Comparison of ENCODE assay signal across 26 cellular contexts in the genomic region with DNA sequence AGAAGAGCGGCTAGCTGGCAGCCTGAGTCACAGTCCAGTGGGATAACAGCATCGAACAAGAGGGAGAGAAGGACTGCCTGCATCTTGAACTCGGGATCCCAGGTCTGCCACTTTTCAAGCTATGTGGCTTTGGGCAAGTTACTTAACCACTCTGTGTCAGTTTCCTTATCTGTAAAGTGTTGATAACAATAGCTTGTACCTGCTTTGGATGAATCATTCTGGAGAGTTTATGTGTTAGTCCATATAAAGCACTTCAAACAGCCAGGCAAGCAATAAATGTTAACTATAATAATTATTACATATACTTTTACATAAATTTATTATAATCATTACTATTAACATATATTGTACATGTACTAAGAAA. TPM values are rescaled to one million over a fixed set of nuclear protein-coding genes. Genes with fewer than 3 reads are reported as not detected.
A peak's percentile ranks its signal among the peaks of the same experiment; 100 is the strongest.
DNase-seq lines count a peak whose midpoint lies in the region; ATAC-seq, FAIRE-seq and TF ChIP-seq lines count a peak whose summit lies in the region.
"Had no signal": no experiment of that assay in that cellular context is flagged by ENCODE, and none has a peak within 500 bp of the region (broad histone marks: within the 10 kb centered on the region; RNA-seq: fewer than 3 reads in every experiment).

No MANE protein-coding gene starts in this region.

- no peak for ATAC-seq in heart left ventricle
- ATAC-seq in left ventricle myocardium superior, result no peak
- ATAC-seq in K562, result no peak
- ATAC-seq in gastroesophageal sphincter, result no peak
- ATAC-seq in GM19351 (IDR thresholded peaks at IDR 0.05; ENCODE audit: unreplicated experiment), result no peak
- ATAC-seq: T-cell had no signal

- H3K9ac ChIP-seq in K562 (ENCODE audit: insufficient read depth in 1 of 2, low read depth in 2 of 2, low read length in 2 of 2) (peak overlapping the region in 1 of 2 experiments; percentile 61; a peak in 1 of 4 replicates), skeletal muscle tissue (ENCODE audit: low read depth in 1 of 3, low read length in 3 of 3) (peak overlapping the region in 2 of 3 donors; percentile 54 to 72)

- H4K20me1 ChIP-seq in K562 (replicated peaks; ENCODE audit: control insufficient read depth, insufficient read depth, low read length), result no peaks in the 10 kb centered on the region; the same call in 1 of the 2 replicates

- TF ChIP-seq RAD21 in K562 (CRISPR knock-in tag; conservative IDR thresholded peaks at IDR 0.05 in 1 of 2, IDR thresholded peaks at IDR 0.05 in 1 of 2), result no peak

- intact Hi-C loops in heart left ventricle (cut with DNase I), result loop anchor here in 2 of 10 donors (10.0 kb wide), 1 partner anchor 233 kb away; a partner anchor contains a TSS
- intact Hi-C loops in left ventricle myocardium superior (cut with micrococcal nuclease), result no loop called here
- intact Hi-C loops in K562 (cut with micrococcal nuclease), result no loop called here
- intact Hi-C loops in testis (cut with DNase I; ENCODE audit: low total_unique reads), result no loop called here

- H3K27ac ChIP-seq in heart left ventricle (peak overlapping the region; percentile 70 to 92 (median 90)), K562 (ENCODE audit: extremely low read depth, low read depth, low read length) (no peak overlapping the region), gastroesophageal sphincter (peak overlapping the region; percentile 22 to 87 (median 85)), skeletal muscle tissue (ENCODE audit: low read depth, low read length) (peak overlapping the region; percentile 94), testis (no peak overlapping the region)
- H3K27ac ChIP-seq: epithelial cell of prostate, prostate gland, skin epidermis, uterus had no signal

- TF ChIP-seq POLR2A in heart left ventricle (IDR thresholded peaks at IDR 0.05), result no peak
- no peak for TF ChIP-seq POLR2A in K562 (conservative IDR thresholded peaks at IDR 0.05)
- TF ChIP-seq POLR2A in gastroesophageal sphincter (IDR thresholded peaks at IDR 0.05), result no peak
- TF ChIP-seq POLR2A in testis (IDR thresholded peaks at IDR 0.05), result no peak

- H3K36me3 ChIP-seq in heart left ventricle (no peaks in the 10 kb centered on the region), K562 (ENCODE audit: control insufficient read depth, insufficient read depth, low read length) (no peaks in the 10 kb centered on the region), gastroesophageal sphincter (no peaks in the 10 kb centered on the region), skeletal muscle tissue (ENCODE audit: control insufficient read depth in 3 of 3, insufficient read depth in 3 of 3, low read length in 3 of 3) (peaks cover 2 to 8% (median 2%) of the 10 kb centered on the region in 3 donors), testis (ENCODE audit: low read depth, missing control alignments) (no peaks in the 10 kb centered on the region)
- H3K36me3 ChIP-seq: prostate gland, uterus had no signal

- in situ Hi-C loops in K562 (cut with MboI), result no loop called here
- in situ Hi-C loops in GM13977 (cut with MboI; ENCODE audit: low pct_unique_long_range_greater_than_20kb, low sequenced_read_pairs, unreplicated experiment), result no loop called here

- no peak overlapping the region for H2AFZ ChIP-seq in K562 (ENCODE audit: low read depth, low read length)

- no peaks in the 10 kb centered on the region for H3K9me1 ChIP-seq in K562 (ENCODE audit: control insufficient read depth, insufficient read depth, low read length)

- no peak for DNase-seq in heart left ventricle
- DNase-seq in left ventricle myocardium superior, result no peak
- DNase-seq in K562 (ENCODE audit: extremely low read depth in 1 of 4, low spot score in 3 of 4), result no peak
- DNase-seq in testis, result no peak
- no peak for DNase-seq in GM13977 (ENCODE audit: low spot score)
- DNase-seq: activated CD4-positive, alpha-beta T cell treated with anti-CD3 and anti-CD28 coated beads, Interleukin-2, amount 50 U/mL, for 1 hour; activated effector memory CD4-positive, alpha-beta T cell treated with anti-CD3 and anti-CD28 coated beads, Interleukin-2, amount 50 U/mL, for 16 hours; activated T-cell treated with anti-CD3 and anti-CD28 coated beads, Interleukin-2, amount 50 U/mL, for 1 hour; Calu3; CD4-positive, CD25-positive, alpha-beta regulatory T cell; DMS79 treated with DMSO at 0.1 percent for 48 hours; effector CD4-positive, alpha-beta T cell; naive B cell; NCI-H1436 treated with DMSO at 0.1 percent for 48 hours; NCI-H446 treated with DMSO at 0.1 percent for 48 hours; RPMI8226; stimulated activated naive CD4-positive, alpha-beta T cell; T-cell; uterus had no signal

- POLR2A ChIA-PET in K562 (lab: Yijun Ruan, JAX), result interaction anchor here (0.6 to 1.2 kb wide), 2 partner anchors 10 to 164 kb away, joined by 3 to 5 read pairs; no protein-coding TSS in a partner anchor

- H3K79me2 ChIP-seq in K562 (ENCODE audit: control insufficient read depth, insufficient read depth, low read length), result no peaks in the 10 kb centered on the region

- TF ChIP-seq EP300 in K562 (IDR thresholded peaks at IDR 0.05; ENCODE audit: low read length) (no peak), gastroesophageal sphincter (IDR thresholded peaks at IDR 0.05) (no peak)

- peaks cover 0 to 8% (median 0%) of the 10 kb centered on the region in 12 donors for H3K9me3 ChIP-seq in heart left ventricle
- no peaks in the 10 kb centered on the region for H3K9me3 ChIP-seq in K562 (replicated peaks; ENCODE audit: control insufficient read depth, insufficient read depth, low read depth, low read length)
- H3K9me3 ChIP-seq in gastroesophageal sphincter, result no peaks in the 10 kb centered on the region
- H3K9me3 ChIP-seq in skeletal muscle tissue (ENCODE audit: control insufficient read depth in 3 of 3, low read length in 3 of 3), result no peaks in the 10 kb centered on the region
- H3K9me3 ChIP-seq in testis, result no peaks in the 10 kb centered on the region
- H3K9me3 ChIP-seq: prostate gland, uterus had no signal

- peaks cover 0 to 12% (median 0%) of the 10 kb centered on the region in 9 donors for H3K27me3 ChIP-seq in heart left ventricle
- no peaks in the 10 kb centered on the region for H3K27me3 ChIP-seq in K562 (ENCODE audit: control insufficient read depth in 2 of 2, insufficient read depth in 2 of 2, low read length in 2 of 2)
- H3K27me3 ChIP-seq in gastroesophageal sphincter, result no peaks in the 10 kb centered on the region
- H3K27me3 ChIP-seq in skeletal muscle tissue (ENCODE audit: control insufficient read depth in 3 of 3, insufficient read depth in 3 of 3, low read length in 3 of 3), result no peaks in the 10 kb centered on the region
- no peaks in the 10 kb centered on the region for H3K27me3 ChIP-seq in testis

- peak; percentile 59 for FAIRE-seq in K562 (lab: Jason Lieb, UNC)
- FAIRE-seq: A204.1 had no signal

- H3K4me3 ChIP-seq in heart left ventricle (no peak overlapping the region), K562 (no peak overlapping the region), gastroesophageal sphincter (no peak overlapping the region), skeletal muscle tissue (ENCODE audit: low read length in 3 of 3) (peak overlapping the region in 1 of 3 donors; percentile 13), testis (no peak overlapping the region)
- H3K4me3 ChIP-seq: prostate gland, skin epidermis, uterus had no signal

- CTCF ChIA-PET in K562 (lab: Yijun Ruan, JAX; ENCODE audit: low intra/inter-chr PET ratio), result no interaction called here

- H3K4me1 ChIP-seq in heart left ventricle (peaks cover 0 to 100% (median 82%) of the 10 kb centered on the region in 12 donors), K562 (replicated peaks in 1 of 2; ENCODE audit: control insufficient read depth in 2 of 2, insufficient read depth in 2 of 2, low read length in 2 of 2) (peaks cover 23 to 29% of the 10 kb centered on the region in 2 experiments), gastroesophageal sphincter (peaks cover 11 to 96% (median 36%) of the 10 kb centered on the region in 3 donors), skeletal muscle tissue (ENCODE audit: control insufficient read depth in 3 of 3, insufficient read depth in 3 of 3, low read length in 3 of 3) (peaks cover 87 to 95% (median 89%) of the 10 kb centered on the region in 3 donors), testis (peaks cover 14% of the 10 kb centered on the region)
- H3K4me1 ChIP-seq: uterus had no signal

- BruUV-seq in K562 (replicated peaks; lab: Mats Ljungman, UMichigan), result no TSS peak

- WGBS in heart left ventricle, 4 donors, result 77 to 94% (median 90%) methylated on average over 3 of the region's 3 CpGs
- WGBS in K562 (ENCODE audit: insufficient coverage, low coverage, missing lambda C conversion rate), result 29% methylated on average over 3 of the region's 3 CpGs
- WGBS in gastroesophageal sphincter (ENCODE audit: low coverage in 1 of 2), 2 donors, result 83 to 100% methylated on average over 1 to 3 of the region's 3 CpGs
- WGBS in testis, 2 donors, result 73 to 87% methylated on average over 3 of the region's 3 CpGs

- no peak for TF ChIP-seq CTCF in heart left ventricle (IDR thresholded peaks at IDR 0.05)
- no peak for TF ChIP-seq CTCF in K562 (IDR thresholded peaks at IDR 0.05 in 2 of 3, conservative IDR thresholded peaks at IDR 0.05 in 1 of 3; ENCODE audit: insufficient read depth in 2 of 3, low read depth in 1 of 3, low read length in 3 of 3)
- TF ChIP-seq CTCF in gastroesophageal sphincter (IDR thresholded peaks at IDR 0.05), result no peak
- TF ChIP-seq CTCF in testis (IDR thresholded peaks at IDR 0.05), result no peak
- TF ChIP-seq CTCF in GM13977 (IDR thresholded peaks at IDR 0.05; ENCODE audit: extremely low read depth, insufficient read depth, missing control alignments), result no peak

- peak overlapping the region; percentile 19; the same call in 1 of the 2 replicates for H3K4me2 ChIP-seq in K562 (ENCODE audit: insufficient read depth, low read length)

RNA-seq across cellular contexts. Expression of a gene that starts 4.6 kb away (rescaled TPM):
- total RNA-seq in heart left ventricle (10 to 100 TPM; 51.8 to 99.9 (median 80.4) TPM), left ventricle myocardium superior (49.2 TPM), K562 (2014; rRNA removed) (0.32 and 0.49 TPM in 2 replicates), K562 (2014; rRNA removed; fragmentation: Illumina TruSeq; extraction: Trizol) (0.16 and 0.29 TPM in 2 replicates), K562 (2015; rRNA removed; fragmentation: Illumina TruSeq; extraction: Trizol) (0.19 and 0.25 TPM in 2 replicates), K562 (2021) (0.80 and 0.87 TPM in 2 replicates), gastroesophageal sphincter (10 to 100 TPM; 11.0 to 50.1 (median 17.4) TPM), skeletal muscle tissue (88.7 TPM), testis (1 to 10 TPM; 6.8 to 8.9 TPM)
- polyA plus RNA-seq in heart left ventricle (10 to 100 TPM; 25.5 to 33.6 TPM), K562 (2011; rRNA removed) (0.45 and 0.56 TPM in 2 replicates), K562 (2014; fragmentation: Illumina TruSeq; extraction: Trizol) (0.65 and 0.98 TPM in 2 replicates), K562 (2014; fragmentation: Nextera tagmentation; extraction: Ambion mirVana) (under 1 TPM; 0.01 TPM), K562 (2014; rRNA removed) (0.23 and 0.26 TPM in 2 replicates), testis (ENCODE audit: insufficient read depth, low read depth, low replicate concordance) (10.9 TPM)
- total RNA-seq in K562 (2011; cell fraction: chromatin; rRNA removed; ENCODE audit: low replicate concordance), result 3.8 and 9.4 TPM in 2 replicates
- 4.5 TPM in 2 replicates for total RNA-seq in K562 (2011; cell fraction: nucleolus; rRNA removed)
- 3.1 and 3.7 TPM in 2 replicates for total RNA-seq in K562 (2011; cell fraction: nucleoplasm; rRNA removed)
- polyA plus RNA-seq in K562 (2011; cell fraction: cytosol; rRNA removed), result 0.15 and 0.95 TPM in 2 replicates
- 0.88 and 4.1 TPM in 2 replicates for polyA plus RNA-seq in K562 (2011; cell fraction: nucleus; rRNA removed)
- polyA plus RNA-seq in K562 (2012), result 1.0 and 2.2 TPM in 2 replicates
- 0.42 and 1.8 TPM in 2 replicates for polyA minus RNA-seq in K562 (2011; rRNA and poly(A)+ RNA removed)
- polyA minus RNA-seq in K562 (2011; cell fraction: cytosol; rRNA and poly(A)+ RNA removed), result 0.91 and 3.0 TPM in 2 replicates
- 2.2 TPM in 2 replicates for polyA minus RNA-seq in K562 (2011; cell fraction: nucleus; rRNA and poly(A)+ RNA removed)

Comparison
In these comparisons a context has a peak if more than half of its experiments do, and no peak if none do; other contexts are left out.
1. H3K27ac ChIP-seq: peak in heart left ventricle (12 of 12), gastroesophageal sphincter (4 of 4) and skeletal muscle tissue (single experiment); none in K562 (single experiment) and testis (0 of 2).